Comparison of ENCODE assay signal across 26 cellular contexts in genomic region chr21:39144191-39144590, GRCh38. TPM values are rescaled to one million over a fixed set of nuclear protein-coding genes. Genes with fewer than 3 reads are reported as not detected.
DNase-seq lines count a peak whose midpoint lies in the region.
"Had no signal": no experiment of that assay in that cellular context is flagged by ENCODE, and none has a peak within 500 bp of the region (broad histone marks: within the 10 kb centered on the region; RNA-seq: fewer than 3 reads in every experiment).

No MANE protein-coding gene starts in this region.

- no peaks in the 10 kb centered on the region for H3K36me3 ChIP-seq in Karpas-422 (ENCODE audit: insufficient read depth, low read length)
- H3K36me3 ChIP-seq in trophoblast cell (ENCODE audit: control insufficient read depth in 1 of 2, insufficient read depth in 2 of 2, low read length in 2 of 2), result peaks cover 0 to 2% of the 10 kb centered on the region in 2 experiments
- H3K36me3 ChIP-seq: neutrophil had no signal

- H3K4ac ChIP-seq in trophoblast cell (ENCODE audit: low read depth, low read length), result no peak overlapping the region

- no peaks in the 10 kb centered on the region for H3K27me3 ChIP-seq in Karpas-422 (ENCODE audit: low read length)
- no peaks in the 10 kb centered on the region for H3K27me3 ChIP-seq in trophoblast cell (ENCODE audit: insufficient read depth, low read length)
- H3K27me3 ChIP-seq: dorsolateral prefrontal cortex, neutrophil had no signal

- no peak overlapping the region for H4K91ac ChIP-seq in trophoblast cell (ENCODE audit: low read depth, low read length)

- no peak overlapping the region for H3K4me2 ChIP-seq in Karpas-422 (ENCODE audit: low read depth, low read length, poor library complexity, severe bottlenecking)
- H3K4me2 ChIP-seq in trophoblast cell (ENCODE audit: low read length), result no peak overlapping the region
- H3K4me2 ChIP-seq: PC-9 had no signal

- peak overlapping the region; percentile 56 for H2AFZ ChIP-seq in Karpas-422 (ENCODE audit: low read length)
- H2AFZ ChIP-seq in trophoblast cell (ENCODE audit: insufficient read depth, low read length, poor library complexity), result no peak overlapping the region
- H2AFZ ChIP-seq: PC-9 had no signal

- no peaks in the 10 kb centered on the region for H3K79me1 ChIP-seq in trophoblast cell (ENCODE audit: low read length)

- no peaks in the 10 kb centered on the region for H3K9me2 ChIP-seq in Karpas-422 (replicated peaks; ENCODE audit: insufficient read depth, low read length)

- H3K4me3 ChIP-seq in Karpas-422 (ENCODE audit: low read length) (no peak overlapping the region), trophoblast cell (ENCODE audit: low read depth, low read length) (peak overlapping the region; percentile 37)
- H3K4me3 ChIP-seq: dorsolateral prefrontal cortex, PC-9 had no signal

- no peak overlapping the region for H3K14ac ChIP-seq in trophoblast cell (ENCODE audit: low read length)

- H3K27ac ChIP-seq in Karpas-422 (ENCODE audit: low read length) (no peak overlapping the region), trophoblast cell (ENCODE audit: low read depth, low read length) (no peak overlapping the region)
- H3K27ac ChIP-seq: 22Rv1, dorsolateral prefrontal cortex, neutrophil, PC-9 had no signal

- no CpG with 5 or more reads among the region's 3 CpGs for WGBS in trophoblast cell (ENCODE audit: extremely low coverage, insufficient coverage, insufficient read length)

- no peak overlapping the region for H3K18ac ChIP-seq in trophoblast cell (ENCODE audit: low read length)

- H3K23ac ChIP-seq in trophoblast cell (ENCODE audit: low read length), result no peak overlapping the region

- H4K12ac ChIP-seq in trophoblast cell (ENCODE audit: low read depth, low read length), result no peak overlapping the region

- H2AK5ac ChIP-seq in trophoblast cell (ENCODE audit: low read length), result no peak overlapping the region

- H3K79me2 ChIP-seq in Karpas-422 (ENCODE audit: low read length), result no peaks in the 10 kb centered on the region
- no peaks in the 10 kb centered on the region for H3K79me2 ChIP-seq in trophoblast cell (ENCODE audit: control insufficient read depth, insufficient read depth, low read length, poor library complexity)

- DNase-seq in DMS53 (lab: John Stamatoyannopoulos, UW) (peak; percentile 4), DMS53 treated with DMSO at 0.1 percent for 48 hours (lab: John Stamatoyannopoulos, UW; ENCODE audit: unreplicated experiment) (no peak), Karpas-422 (no peak), OCI-M1 (lab: John Stamatoyannopoulos, UW) (peak; percentile 44), trophoblast cell (no peak), germinal center (ENCODE audit: low spot score) (no peak), NCI-H2107 treated with DMSO at 0.1 percent for 48 hours (lab: John Stamatoyannopoulos, UW; ENCODE audit: unreplicated experiment) (no peak), nucleus accumbens (lab: John Stamatoyannopoulos, UW) (no peak)
- DNase-seq: activated CD4-positive, alpha-beta T cell treated with anti-CD3 and anti-CD28 coated beads, Interleukin-2, amount 10 ng/mL, durations not matched to agents 24 days and 14 days; activated naive CD8-positive, alpha-beta T cell treated with anti-CD3 and anti-CD28 coated beads, Interleukin-2, amount 50 U/mL, for 24 hours; activated T-cell treated with anti-CD3 and anti-CD28 coated beads, Interleukin-2, amount 50 U/mL, for 4 hours; CD8-positive, alpha-beta T cell; dorsolateral prefrontal cortex; GDM1; H9; hypothalamus; immature natural killer cell; NCI-H1436; NCI-H446 treated with DMSO at 0.1 percent for 48 hours; NCI-H82; PC-9; Right ventricle myocardium superior; stimulated activated naive B cell treated with anti-CD40 and anti-IgM and Interleukin-4, amounts not matched to agents 10 μg/mL and 1 μg/mL and 100 μg/mL, for 72 hours; T-helper 9 cell had no signal

- H2BK12ac ChIP-seq in trophoblast cell (ENCODE audit: low read length), result no peak overlapping the region

- no peaks in the 10 kb centered on the region for H4K20me1 ChIP-seq in Karpas-422 (ENCODE audit: insufficient read depth, low read depth, low read length)

- H3K9me3 ChIP-seq in Karpas-422 (ENCODE audit: low read length) (no peaks in the 10 kb centered on the region), trophoblast cell (ENCODE audit: insufficient read depth, low read depth, low read length) (no peaks in the 10 kb centered on the region)
- H3K9me3 ChIP-seq: neutrophil had no signal

- H3K4me1 ChIP-seq in Karpas-422 (ENCODE audit: low read length) (no peaks in the 10 kb centered on the region), trophoblast cell (ENCODE audit: control insufficient read depth in 1 of 2, insufficient read depth in 2 of 2, low read length in 2 of 2) (peaks cover 0 to 2% of the 10 kb centered on the region in 2 experiments)

- H2BK120ac ChIP-seq in trophoblast cell (ENCODE audit: insufficient read depth, low read length, poor library complexity), result no peak overlapping the region

- H4K8ac ChIP-seq in trophoblast cell (ENCODE audit: low read depth, low read length), result no peak overlapping the region

- no peak overlapping the region for H3K9ac ChIP-seq in Karpas-422 (ENCODE audit: low read length)
- H3K9ac ChIP-seq in trophoblast cell (ENCODE audit: low read length), result no peak overlapping the region

- H2BK5ac ChIP-seq in trophoblast cell (ENCODE audit: low read depth, low read length, poor library complexity), result no peak overlapping the region

RNA-seq across cellular contexts. Expression of gene PSMG1, which starts 39.1 kb away (rescaled TPM):
- 60.9 and 69.6 TPM in 2 replicates for total RNA-seq in Karpas-422 (2014; rRNA removed; shearing (Covaris generic); ENCODE audit: low replicate concordance)
- 71.2 and 72.7 TPM in 2 replicates for polyA plus RNA-seq in trophoblast cell (2013)

Comparison
In these comparisons a context has a peak if more than half of its experiments do, and no peak if none do; other contexts are left out.
1. DNase-seq: peak in DMS53 (single experiment) and OCI-M1 (single experiment); none in DMS53 treated with DMSO at 0.1 percent for 48 hours (single experiment), Karpas-422 (single experiment), trophoblast cell (0 of 2), germinal center (single experiment), NCI-H2107 treated with DMSO at 0.1 percent for 48 hours (single experiment) and nucleus accumbens (0 of 56).